ENCODE assay signal across 16 cellular contexts in genomic region chr9:114070188-114071103, GRCh38. TPM values are rescaled to one million over a fixed set of nuclear protein-coding genes. Genes with fewer than 3 reads are reported as not detected.
DNase-seq lines count a peak whose midpoint lies in the region; ATAC-seq, FAIRE-seq and TF ChIP-seq lines count a peak whose summit lies in the region.
"Had no signal": no experiment of that assay in that cellular context is flagged by ENCODE, and none has a peak within 500 bp of the region (broad histone marks: within the 10 kb centered on the region; RNA-seq: fewer than 3 reads in every experiment).

No MANE protein-coding gene starts in this region.

- no peak overlapping the region for H2BK5ac ChIP-seq in H1 (ENCODE audit: low read depth, low read length)

- peaks cover 3% of the 10 kb centered on the region for H3K4me1 Mint-ChIP-seq in stimulated activated effector memory CD8-positive, alpha-beta T cell treated with anti-CD3 and anti-CD28 coated beads, Interleukin-12 subunit alpha, Interleukin-12 subunit beta, amount 100 ng/mL, for 72 hours
- no peaks in the 10 kb centered on the region for H3K4me1 Mint-ChIP-seq in CD8-positive, alpha-beta T cell (ENCODE audit: low read depth)

- TF ChIP-seq CTCF in HEK293 (tag by site-specific recombination; IDR thresholded peaks at IDR 0.05), result no peak
- no peak for TF ChIP-seq CTCF in H1 (IDR thresholded peaks at IDR 0.05; ENCODE audit: control extremely low read depth in 1 of 3, insufficient read depth in 1 of 3, low read depth in 1 of 3, low read length in 3 of 3)
- no peak for TF ChIP-seq CTCF in CD8-positive, alpha-beta T cell (IDR thresholded peaks at IDR 0.05)

- no peak overlapping the region for H3K23ac ChIP-seq in H1 (ENCODE audit: insufficient read length)

- no peak overlapping the region for H3K14ac ChIP-seq in H1 (ENCODE audit: insufficient read length)

- H4K91ac ChIP-seq in H1 (replicated peaks; ENCODE audit: insufficient read length, low read length), result no peak overlapping the region

- no peak overlapping the region for H3K4ac ChIP-seq in H1 (replicated peaks; ENCODE audit: insufficient read length, low read depth, low read length)

- peaks cover 8% of the 10 kb centered on the region for H3K27me3 Mint-ChIP-seq in CD8-positive, alpha-beta T cell (ENCODE audit: low read depth)

- H3K27me3 ChIP-seq in H1 (replicated peaks in 1 of 4; ENCODE audit: control insufficient read depth in 3 of 4, extremely low read depth in 1 of 4, insufficient read depth in 3 of 4, low read length in 3 of 4), result no peaks in the 10 kb centered on the region
- H3K27me3 ChIP-seq in CD8-positive, alpha-beta T cell (ENCODE audit: insufficient read depth, low read length), result no peaks in the 10 kb centered on the region

- CTCF ChIA-PET in HEK293 (lab: Yijun Ruan, JAX) (interaction anchor here (0.7 to 3.4 kb wide), 4 partner anchors 12 to 264 kb away, joined by 3 to 23 read pairs (median 5); no protein-coding TSS in a partner anchor), H1 (lab: Charles Lee; ENCODE audit: partially characterized antibody) (interaction anchor here (1.1 to 2.5 kb wide), 7 partner anchors 7 to 333 kb away, joined by 3 to 10 read pairs (median 4); no protein-coding TSS in a partner anchor)
- CTCF ChIA-PET in CD8-positive, alpha-beta T cell (lab: Charles Lee), result no interaction called here

- no peak overlapping the region for H3K4me2 ChIP-seq in H1 (ENCODE audit: insufficient read depth in 1 of 2, low read depth in 2 of 2, low read length in 2 of 2)
- H3K4me2 ChIP-seq: A549 had no signal

- TF ChIP-seq EP300 in H1 (IDR thresholded peaks at IDR 0.05; ENCODE audit: borderline replicate concordance in 1 of 2, low read depth in 2 of 2, low read length in 2 of 2), result no peak

- 92% methylated on average over 10 of the region's 17 CpGs; no CpG with 5 or more reads in 1 of the 2 experiments for WGBS in H1 (ENCODE audit: extremely low coverage in 1 of 2, insufficient coverage in 1 of 2, insufficient read length in 1 of 2, insufficient replicate concordance in 2 of 2, low coverage in 1 of 2, low lambda C conversion rate in 2 of 2, missing lambda C conversion rate in 1 of 2), 2 experiments

- H3K36me3 ChIP-seq in HEK293 (ENCODE audit: control insufficient read depth in 2 of 2, insufficient read depth in 1 of 2, low read length in 2 of 2) (no peaks in the 10 kb centered on the region), H1 (ENCODE audit: control insufficient read depth in 2 of 4, insufficient read depth in 4 of 4, low read length in 3 of 4) (no peaks in the 10 kb centered on the region)
- H3K36me3 ChIP-seq in CD8-positive, alpha-beta T cell (ENCODE audit: insufficient read depth, low read length), result no peaks in the 10 kb centered on the region

- no peak for TF ChIP-seq RAD21 in H1 (IDR thresholded peaks at IDR 0.05 in 1 of 2, conservative IDR thresholded peaks at IDR 0.05 in 1 of 2; ENCODE audit: low read depth in 2 of 2, low read length in 2 of 2)

- H3K18ac ChIP-seq in H1 (ENCODE audit: extremely low read depth, low read length), result no peak overlapping the region

- H2BK120ac ChIP-seq in H1 (replicated peaks; ENCODE audit: low read depth, low read length), result no peak overlapping the region

- H2AFZ ChIP-seq in H1 (ENCODE audit: low read length), result no peak overlapping the region

- no peaks in the 10 kb centered on the region for H3K36me3 Mint-ChIP-seq in stimulated activated effector memory CD8-positive, alpha-beta T cell treated with anti-CD3 and anti-CD28 coated beads, Interleukin-12 subunit alpha, Interleukin-12 subunit beta, amount 100 ng/mL, for 72 hours
- H3K36me3 Mint-ChIP-seq in CD8-positive, alpha-beta T cell, result no peaks in the 10 kb centered on the region

- peak overlapping the region; percentile 25; the same call in 1 of the 2 replicates for H4K8ac ChIP-seq in H1 (ENCODE audit: extremely low read depth, insufficient read depth, low read length)

- H3K4me3 Mint-ChIP-seq in stimulated activated effector memory CD8-positive, alpha-beta T cell treated with anti-CD3 and anti-CD28 coated beads, Interleukin-12 subunit alpha, Interleukin-12 subunit beta, amount 100 ng/mL, for 72 hours, result no peak overlapping the region
- no peak overlapping the region for H3K4me3 Mint-ChIP-seq in CD8-positive, alpha-beta T cell

- no peaks in the 10 kb centered on the region; the same call in 1 of the 2 replicates for H3K23me2 ChIP-seq in H1 (ENCODE audit: low read depth, low read length)

- H3K4me1 ChIP-seq in HEK293 (ENCODE audit: control insufficient read depth, insufficient read depth, low read length) (no peaks in the 10 kb centered on the region), H1 (replicated peaks in 1 of 4; ENCODE audit: control insufficient read depth in 3 of 4, insufficient read depth in 4 of 4, low read length in 3 of 4) (no peaks in the 10 kb centered on the region)
- no peaks in the 10 kb centered on the region for H3K4me1 ChIP-seq in CD8-positive, alpha-beta T cell (ENCODE audit: insufficient read depth, low read length)

- peak; percentile 31 for ATAC-seq in stimulated activated effector memory CD8-positive, alpha-beta T cell treated with anti-CD3 and anti-CD28 coated beads, Interleukin-12 subunit alpha, Interleukin-12 subunit beta, amount 100 ng/mL, for 72 hours
- ATAC-seq in HG03108 (IDR thresholded peaks at IDR 0.05; ENCODE audit: unreplicated experiment) (no peak), HG02798 (IDR thresholded peaks at IDR 0.05; ENCODE audit: poor library complexity, unreplicated experiment) (no peak)
- no peak for ATAC-seq in CD8-positive, alpha-beta T cell

- H3K9me3 ChIP-seq in HEK293 (ENCODE audit: control insufficient read depth, insufficient read depth, low read depth, low read length) (no peaks in the 10 kb centered on the region), H1 (ENCODE audit: insufficient read depth in 2 of 2, low read depth in 1 of 2, low read length in 1 of 2) (no peaks in the 10 kb centered on the region)
- no peaks in the 10 kb centered on the region for H3K9me3 ChIP-seq in CD8-positive, alpha-beta T cell (ENCODE audit: low read length)
- H3K9me3 ChIP-seq: A549 had no signal

- H3K27ac ChIP-seq in HEK293 (ENCODE audit: extremely low read depth, low read depth, low read length) (no peak overlapping the region), H1 (ENCODE audit: low read depth, low read length) (no peak overlapping the region)
- H3K27ac ChIP-seq in CD8-positive, alpha-beta T cell (ENCODE audit: low read depth, low read length), result no peak overlapping the region
- H3K27ac ChIP-seq: C4-2B had no signal

- no peak overlapping the region for H3K9ac ChIP-seq in H1 (replicated peaks in 1 of 4; ENCODE audit: extremely low read depth in 1 of 4, low read depth in 3 of 4, low read length in 3 of 4)

- no peaks in the 10 kb centered on the region for H3K79me1 ChIP-seq in H1 (ENCODE audit: low read depth, low read length)

- intact Hi-C loops in CD8-positive, alpha-beta T cell (cut with DNase I, micrococcal nuclease), result no loop called here

- TF ChIP-seq POLR2A in H1 (IDR thresholded peaks at IDR 0.05; ENCODE audit: control extremely low read depth in 1 of 2, low read depth in 2 of 2, low read length in 2 of 2), result no peak

- no peak for DNase-seq in H1 (ENCODE audit: low read depth in 1 of 2, low spot score in 2 of 2)
- DNase-seq in mesenteric fat pad (ENCODE audit: low spot score), result peak; percentile 77
- no peak for DNase-seq in stimulated activated effector memory CD8-positive, alpha-beta T cell treated with anti-CD3 and anti-CD28 coated beads, Interleukin-12 subunit alpha, Interleukin-12 subunit beta, amount 100 ng/mL, for 72 hours (ENCODE audit: low spot score in 2 of 2)
- no peak for DNase-seq in CD8-positive, alpha-beta T cell
- DNase-seq: DMS 273 treated with DMSO at 0.1 percent for 48 hours, NCI-H1105, NCI-H2107, NCI-H226 had no signal

- H3K56ac ChIP-seq in H1 (replicated peaks; ENCODE audit: insufficient read length, low read depth, low read length), result no peak overlapping the region

- no peak overlapping the region for H2AK5ac ChIP-seq in H1 (ENCODE audit: low read depth, low read length)

- no peaks in the 10 kb centered on the region for H3K9me3 Mint-ChIP-seq in stimulated activated effector memory CD8-positive, alpha-beta T cell treated with anti-CD3 and anti-CD28 coated beads, Interleukin-12 subunit alpha, Interleukin-12 subunit beta, amount 100 ng/mL, for 72 hours
- H3K9me3 Mint-ChIP-seq in CD8-positive, alpha-beta T cell, result no peaks in the 10 kb centered on the region

- no peaks in the 10 kb centered on the region for H3K79me2 ChIP-seq in H1 (ENCODE audit: control insufficient read depth in 1 of 2, insufficient read depth in 2 of 2, low read length in 2 of 2)

- H2BK12ac ChIP-seq in H1 (ENCODE audit: low read depth, low read length), result 0 out of 2 replicates have a peak overlapping the region, but pooled peaks have one; percentile 27

- no peak overlapping the region for H2BK15ac ChIP-seq in H1 (ENCODE audit: low read length)

- no peak overlapping the region for H3K27ac Mint-ChIP-seq in stimulated activated effector memory CD8-positive, alpha-beta T cell treated with anti-CD3 and anti-CD28 coated beads, Interleukin-12 subunit alpha, Interleukin-12 subunit beta, amount 100 ng/mL, for 72 hours
- no peak overlapping the region for H3K27ac Mint-ChIP-seq in CD8-positive, alpha-beta T cell

- H4K5ac ChIP-seq in H1 (ENCODE audit: insufficient read length, low read depth, low read length), result no peak overlapping the region

- FAIRE-seq in H1 (lab: Jason Lieb, UNC), result no peak
- FAIRE-seq: A549, H54 had no signal

- H2BK20ac ChIP-seq in H1 (ENCODE audit: low read length), result no peak overlapping the region

- POLR2A ChIA-PET in HEK293 (lab: Yijun Ruan, JAX) (no interaction called here), H1 (lab: Charles Lee; ENCODE audit: partially characterized antibody) (no interaction called here)
- POLR2A ChIA-PET in CD8-positive, alpha-beta T cell (lab: Charles Lee), result no interaction called here

- no peak overlapping the region for H3K4me3 ChIP-seq in HEK293 (ENCODE audit: low read depth, low read length)
- H3K4me3 ChIP-seq in H1 (ENCODE audit: extremely low read depth in 1 of 4, insufficient read depth in 2 of 4, low read depth in 3 of 4, low read length in 4 of 4), result no peak overlapping the region
- no peak overlapping the region for H3K4me3 ChIP-seq in CD8-positive, alpha-beta T cell (ENCODE audit: low read depth, low read length)
- H3K4me3 ChIP-seq: A549 had no signal

- H4K20me1 ChIP-seq in H1 (replicated peaks in 1 of 2; ENCODE audit: control insufficient read depth in 1 of 2, insufficient read depth in 2 of 2, low read length in 2 of 2), result no peaks in the 10 kb centered on the region

RNA-seq across cellular contexts. Expression of gene AMBP, which starts 7.7 kb away (rescaled TPM):
- 3.0 and 3.1 TPM in 2 replicates for total RNA-seq in H1 (2021; fragmentation: NEBNext Ultra II Directional; extraction: Animal tissue kit (Norgen Biotek cat#: 25700))
- 4.0 and 4.9 TPM in 2 replicates for polyA plus RNA-seq in H1 (2011; rRNA removed)
- 6.0 TPM for polyA plus RNA-seq in H1 (2011; cell fraction: cytosol; rRNA removed)
- 6.0 TPM for polyA plus RNA-seq in H1 (2011; cell fraction: nucleus; rRNA removed)
- 3.3 to 5.6 TPM (median 4.6 TPM) in 4 replicates for polyA plus RNA-seq in H1 (2012, experiment 1 of 2)
- 5.3 TPM for polyA plus RNA-seq in H1 (2012, experiment 2 of 2)
- 6.0 TPM for polyA plus RNA-seq in H1 (2013, experiment 1 of 2)
- polyA plus RNA-seq in H1 (2013, experiment 2 of 2), result 6.6 TPM
- 1.9 and 3.4 TPM in 2 replicates for polyA minus RNA-seq in H1 (2011; rRNA and poly(A)+ RNA removed)
- 2.7 TPM for polyA minus RNA-seq in H1 (2011; cell fraction: cytosol; rRNA and poly(A)+ RNA removed)
- 2.3 TPM for polyA minus RNA-seq in H1 (2011; cell fraction: nucleus; rRNA and poly(A)+ RNA removed)
- total RNA-seq in mesenteric fat pad, result not detected
- total RNA-seq in CD8-positive, alpha-beta T cell, result not detected
- total RNA-seq: LHCN-M2 had no signal

RNA-seq across cellular contexts. Expression of gene KIF12, which starts 28.6 kb away (rescaled TPM):
- total RNA-seq in H1 (2021; fragmentation: NEBNext Ultra II Directional; extraction: Animal tissue kit (Norgen Biotek cat#: 25700)), result 3.4 and 3.9 TPM in 2 replicates
- polyA plus RNA-seq in H1 (2011; rRNA removed), result 2.9 and 5.2 TPM in 2 replicates
- 3.7 TPM for polyA plus RNA-seq in H1 (2011; cell fraction: cytosol; rRNA removed)
- 33.3 TPM for polyA plus RNA-seq in H1 (2011; cell fraction: nucleus; rRNA removed)
- 2.9 to 3.5 TPM (median 3.4 TPM) in 4 replicates for polyA plus RNA-seq in H1 (2012, experiment 1 of 2)
- polyA plus RNA-seq in H1 (2012, experiment 2 of 2), result 2.0 TPM
- polyA plus RNA-seq in H1 (2013, experiment 1 of 2), result 2.1 TPM
- polyA plus RNA-seq in H1 (2013, experiment 2 of 2), result 1.1 TPM
- polyA minus RNA-seq in H1 (2011; rRNA and poly(A)+ RNA removed), result 3.6 and 4.0 TPM in 2 replicates
- polyA minus RNA-seq in H1 (2011; cell fraction: cytosol; rRNA and poly(A)+ RNA removed), result 1.9 TPM
- 3.6 TPM for polyA minus RNA-seq in H1 (2011; cell fraction: nucleus; rRNA and poly(A)+ RNA removed)
- 0.84 TPM for total RNA-seq in mesenteric fat pad
- not detected for total RNA-seq in CD8-positive, alpha-beta T cell
- total RNA-seq: HT1080, LHCN-M2 had no signal
